Comparison of ENCODE assay signal across 26 cellular contexts in genomic region chr11:65865550-65866172, GRCh38. TPM values are rescaled to one million over a fixed set of nuclear protein-coding genes. Genes with fewer than 3 reads are reported as not detected.
DNase-seq lines count a peak whose midpoint lies in the region; ATAC-seq, FAIRE-seq and TF ChIP-seq lines count a peak whose summit lies in the region.
"Had no signal": no experiment of that assay in that cellular context is flagged by ENCODE, and none has a peak within 500 bp of the region (broad histone marks: within the 10 kb centered on the region; RNA-seq: fewer than 3 reads in every experiment).

No MANE protein-coding gene starts in this region.

- no peak for TF ChIP-seq POLR2A in K562 (conservative IDR thresholded peaks at IDR 0.05)

- no peak for TF ChIP-seq EP300 in K562 (IDR thresholded peaks at IDR 0.05; ENCODE audit: low read length)

- H3K27me3 ChIP-seq in right atrium auricular region (no peaks in the 10 kb centered on the region), K562 (ENCODE audit: control insufficient read depth in 2 of 2, insufficient read depth in 2 of 2, low read length in 2 of 2) (no peaks in the 10 kb centered on the region)
- H3K27me3 ChIP-seq: ascending aorta, cardiac muscle cell had no signal

- H4K20me1 ChIP-seq in K562 (replicated peaks; ENCODE audit: control insufficient read depth, insufficient read depth, low read length), result no peaks in the 10 kb centered on the region

- no peak overlapping the region for H3K4me2 ChIP-seq in K562 (ENCODE audit: insufficient read depth, low read length)

- DNase-seq in left cardiac atrium, result peak; percentile 20
- DNase-seq in right atrium auricular region (ENCODE audit: low spot score), result no peak
- no peak for DNase-seq in K562 (ENCODE audit: extremely low read depth in 1 of 4, low spot score in 3 of 4)
- no peak for DNase-seq in nephron progenitor cell
- DNase-seq in Calu3, result no peak
- no peak for DNase-seq in WTC11 (ENCODE audit: low spot score)
- DNase-seq: ACHN; activated CD4-positive, alpha-beta T cell treated with anti-CD3 and anti-CD28 coated beads for 4 hours; activated gamma-delta T cell; activated naive CD8-positive, alpha-beta T cell treated with anti-CD3 and anti-CD28 coated beads, Interleukin-2, amount 10 ng/mL, durations not matched to agents 7 days and 5 days; activated T-cell treated with anti-CD3 and anti-CD28 coated beads, Interleukin-2, amount 50 U/mL, for 1 hour; effector memory CD8-positive, alpha-beta T cell; HCEC 1CT; hypothalamus; mesendoderm; NCI-H146; NCI-H748 treated with DMSO at 0.1 percent for 48 hours; stimulated activated naive CD4-positive, alpha-beta T cell treated with Interleukin-2 at 50 U/mL for 16 hours had no signal

- BruUV-seq in K562 (replicated peaks; lab: Mats Ljungman, UMichigan) (no TSS peak), Calu3 (replicated peaks; lab: Mats Ljungman, UMichigan) (no TSS peak)

- H3K9me3 ChIP-seq in right atrium auricular region, result no peaks in the 10 kb centered on the region
- H3K9me3 ChIP-seq in K562 (replicated peaks; ENCODE audit: control insufficient read depth, insufficient read depth, low read depth, low read length), result no peaks in the 10 kb centered on the region
- H3K9me3 ChIP-seq: ascending aorta had no signal

- ATAC-seq in left cardiac atrium (no peak), K562 (no peak), WTC11 (no peak), HG03457 (IDR thresholded peaks at IDR 0.05; ENCODE audit: unreplicated experiment) (no peak)
- ATAC-seq: effector memory CD8-positive, alpha-beta T cell; Panc1 had no signal

- CTCF ChIA-PET in K562 (lab: Yijun Ruan, JAX; ENCODE audit: low intra/inter-chr PET ratio), result no interaction called here
- CTCF ChIA-PET in Calu3 (lab: Charles Lee), result no interaction called here
- CTCF ChIA-PET in WTC11 (lab: Charles Lee), result interaction anchor here (16.6 kb wide), 1 partner anchor 24 kb away, joined by 539 read pairs; the partner anchor contains the start of genes CCDC85B and FIBP

- no peak for TF ChIP-seq CTCF in right atrium auricular region (IDR thresholded peaks at IDR 0.05)
- TF ChIP-seq CTCF in K562 (IDR thresholded peaks at IDR 0.05 in 2 of 3, conservative IDR thresholded peaks at IDR 0.05 in 1 of 3; ENCODE audit: insufficient read depth in 2 of 3, low read depth in 1 of 3, low read length in 3 of 3), result no peak
- no peak for TF ChIP-seq CTCF in nephron progenitor cell (IDR thresholded peaks at IDR 0.05)
- TF ChIP-seq CTCF in Calu3 (IDR thresholded peaks at IDR 0.05; ENCODE audit: unreplicated experiment), result no peak
- no peak for TF ChIP-seq CTCF in WTC11 (IDR thresholded peaks at IDR 0.05)

- FAIRE-seq in K562 (lab: Jason Lieb, UNC), result no peak
- FAIRE-seq: GM12891 had no signal

- POLR2A ChIA-PET in K562 (lab: Yijun Ruan, JAX) (interaction anchor here (0.5 to 8.2 kb wide), 4 partner anchors 8 to 1138 kb away, joined by 3 to 147 read pairs (median 5); partner anchors contain the start of genes CCDC85B, CTSW and FIBP), WTC11 (lab: Charles Lee) (no interaction called here)

- no peak overlapping the region for H3K4me3 Mint-ChIP-seq in nephron progenitor cell
- no peak overlapping the region for H3K4me3 Mint-ChIP-seq in Calu3 (ENCODE audit: low read depth, unreplicated experiment)
- no peak overlapping the region for H3K4me3 Mint-ChIP-seq in WTC11
- H3K4me3 Mint-ChIP-seq: activated naive CD8-positive, alpha-beta T cell treated with anti-CD3 and anti-CD28 coated beads, Interleukin-2, amount 10 ng/mL, durations not matched to agents 7 days and 5 days; effector memory CD8-positive, alpha-beta T cell had no signal

- peaks cover 6% of the 10 kb centered on the region for H3K27me3 Mint-ChIP-seq in nephron progenitor cell (ENCODE audit: low read depth, poor library complexity)
- H3K27me3 Mint-ChIP-seq in Calu3 (ENCODE audit: unreplicated experiment), result peaks cover 15% of the 10 kb centered on the region
- peaks cover 26% of the 10 kb centered on the region for H3K27me3 Mint-ChIP-seq in WTC11 (ENCODE audit: low read depth)
- H3K27me3 Mint-ChIP-seq: activated naive CD8-positive, alpha-beta T cell treated with anti-CD3 and anti-CD28 coated beads, Interleukin-2, amount 10 ng/mL, durations not matched to agents 7 days and 5 days; effector memory CD8-positive, alpha-beta T cell had no signal

- H2AFZ ChIP-seq in K562 (ENCODE audit: low read depth, low read length), result no peak overlapping the region

- intact Hi-C loops in left cardiac atrium (cut with DNase I), result no loop called here
- intact Hi-C loops in K562 (cut with micrococcal nuclease), result no loop called here
- intact Hi-C loops in Calu3 (cut with micrococcal nuclease; ENCODE audit: unreplicated experiment), result no loop called here

- H3K4me1 ChIP-seq in right atrium auricular region (peaks cover 0 to 38% of the 10 kb centered on the region in 2 donors), K562 (replicated peaks in 1 of 2; ENCODE audit: control insufficient read depth in 2 of 2, insufficient read depth in 2 of 2, low read length in 2 of 2) (peaks cover 25 to 79% of the 10 kb centered on the region in 2 experiments)

- peaks cover 77% of the 10 kb centered on the region for H3K36me3 ChIP-seq in right atrium auricular region
- H3K36me3 ChIP-seq in K562 (ENCODE audit: control insufficient read depth, insufficient read depth, low read length), result peaks cover 72% of the 10 kb centered on the region; the same call in 2 of the 3 replicates

- 97% methylated on average over 7 of the region's 9 CpGs for WGBS in K562 (ENCODE audit: insufficient coverage, low coverage, missing lambda C conversion rate)

- no peaks in the 10 kb centered on the region for H3K9me1 ChIP-seq in K562 (ENCODE audit: control insufficient read depth, insufficient read depth, low read length)

- H3K36me3 Mint-ChIP-seq in nephron progenitor cell (ENCODE audit: low read depth), result peaks cover 13% of the 10 kb centered on the region
- peaks cover 62% of the 10 kb centered on the region for H3K36me3 Mint-ChIP-seq in Calu3 (ENCODE audit: insufficient read depth, unreplicated experiment)
- H3K36me3 Mint-ChIP-seq in WTC11, result peaks cover 20% of the 10 kb centered on the region

- peak overlapping the region in 1 of 2 experiments; percentile 29; a peak in 1 of 4 replicates for H3K9ac ChIP-seq in K562 (ENCODE audit: insufficient read depth in 1 of 2, low read depth in 2 of 2, low read length in 2 of 2)

- no peak overlapping the region for H3K4me3 ChIP-seq in right atrium auricular region
- H3K4me3 ChIP-seq in K562, result no peak overlapping the region
- H3K4me3 ChIP-seq: ascending aorta, cardiac muscle cell had no signal

- in situ Hi-C loops in K562 (cut with MboI), result no loop called here

- no peak overlapping the region for H3K27ac ChIP-seq in right atrium auricular region
- no peak overlapping the region for H3K27ac ChIP-seq in K562 (ENCODE audit: extremely low read depth, low read depth, low read length)
- H3K27ac ChIP-seq: ascending aorta had no signal

- peak overlapping the region; percentile 67 for H3K27ac Mint-ChIP-seq in nephron progenitor cell
- H3K27ac Mint-ChIP-seq in Calu3 (ENCODE audit: unreplicated experiment), result no peak overlapping the region
- H3K27ac Mint-ChIP-seq in WTC11, result no peak overlapping the region
- H3K27ac Mint-ChIP-seq: activated naive CD8-positive, alpha-beta T cell treated with anti-CD3 and anti-CD28 coated beads, Interleukin-2, amount 10 ng/mL, durations not matched to agents 7 days and 5 days; effector memory CD8-positive, alpha-beta T cell had no signal

- peaks cover 24% of the 10 kb centered on the region for H3K79me2 ChIP-seq in K562 (ENCODE audit: control insufficient read depth, insufficient read depth, low read length)

- peaks cover 40% of the 10 kb centered on the region for H3K4me1 Mint-ChIP-seq in nephron progenitor cell
- no peaks in the 10 kb centered on the region for H3K4me1 Mint-ChIP-seq in Calu3 (ENCODE audit: low read depth, unreplicated experiment)
- peaks cover 19% of the 10 kb centered on the region for H3K4me1 Mint-ChIP-seq in WTC11

- TF ChIP-seq RAD21 in K562 (CRISPR knock-in tag; conservative IDR thresholded peaks at IDR 0.05 in 1 of 2, IDR thresholded peaks at IDR 0.05 in 1 of 2), result no peak

- no peaks in the 10 kb centered on the region for H3K9me3 Mint-ChIP-seq in nephron progenitor cell
- H3K9me3 Mint-ChIP-seq in Calu3 (ENCODE audit: low read depth, unreplicated experiment), result no peaks in the 10 kb centered on the region
- H3K9me3 Mint-ChIP-seq in WTC11, result no peaks in the 10 kb centered on the region
- H3K9me3 Mint-ChIP-seq: activated naive CD8-positive, alpha-beta T cell treated with anti-CD3 and anti-CD28 coated beads, Interleukin-2, amount 10 ng/mL, durations not matched to agents 7 days and 5 days; effector memory CD8-positive, alpha-beta T cell had no signal

RNA-seq across cellular contexts. Expression of gene MUS81, which starts 5.4 kb away (rescaled TPM):
- total RNA-seq in left cardiac atrium, result 10 to 100 TPM; 36.1 to 37.6 TPM
- 10 to 100 TPM; 23.4 to 26.3 TPM for total RNA-seq in right atrium auricular region
- total RNA-seq in K562 (2011; cell fraction: chromatin; rRNA removed; ENCODE audit: low replicate concordance), result 139 and 354 TPM in 2 replicates
- 277 and 282 TPM in 2 replicates for total RNA-seq in K562 (2011; cell fraction: nucleolus; rRNA removed)
- 171 and 194 TPM in 2 replicates for total RNA-seq in K562 (2011; cell fraction: nucleoplasm; rRNA removed)
- 79.4 and 95.8 TPM in 2 replicates for total RNA-seq in K562 (2014; rRNA removed)
- total RNA-seq in K562 (2014; rRNA removed; fragmentation: Illumina TruSeq; extraction: Trizol), result 23.0 and 33.5 TPM in 2 replicates
- 53.5 and 55.8 TPM in 2 replicates for total RNA-seq in K562 (2015; rRNA removed; fragmentation: Illumina TruSeq; extraction: Trizol)
- 81.5 and 91.8 TPM in 2 replicates for total RNA-seq in K562 (2021)
- 51.8 and 69.9 TPM in 2 replicates for polyA plus RNA-seq in K562 (2011; rRNA removed)
- 33.2 and 41.5 TPM in 2 replicates for polyA plus RNA-seq in K562 (2011; cell fraction: cytosol; rRNA removed)
- 678 and 750 TPM in 2 replicates for polyA plus RNA-seq in K562 (2011; cell fraction: nucleus; rRNA removed)
- 97.9 and 190 TPM in 2 replicates for polyA plus RNA-seq in K562 (2012)
- 53.7 and 62.8 TPM in 2 replicates for polyA plus RNA-seq in K562 (2014; fragmentation: Illumina TruSeq; extraction: Trizol)
- 10 to 100 TPM; 13.4 to 16.1 TPM for polyA plus RNA-seq in K562 (2014; fragmentation: Nextera tagmentation; extraction: Ambion mirVana)
- 103 and 118 TPM in 2 replicates for polyA plus RNA-seq in K562 (2014; rRNA removed)
- polyA minus RNA-seq in K562 (2011; rRNA and poly(A)+ RNA removed), result 11.8 and 17.2 TPM in 2 replicates
- 19.5 and 23.5 TPM in 2 replicates for polyA minus RNA-seq in K562 (2011; cell fraction: cytosol; rRNA and poly(A)+ RNA removed)
- polyA minus RNA-seq in K562 (2011; cell fraction: nucleus; rRNA and poly(A)+ RNA removed), result 123 and 135 TPM in 2 replicates
- total RNA-seq in Calu3 (2022), result 50.8 and 67.6 TPM in 2 replicates
- 44.9 to 45.9 TPM (median 45.1 TPM) in 3 replicates for total RNA-seq in WTC11 (2021)

RNA-seq across cellular contexts. Expression of gene EFEMP2, which starts 6.9 kb away (rescaled TPM):
- total RNA-seq in left cardiac atrium (100 to 1,000 TPM in 1 of 2 donors, 10 to 100 TPM in 1; 98.0 to 103 TPM), right atrium auricular region (100 to 1,000 TPM; 117 to 156 TPM), K562 (2014; rRNA removed) (0.64 and 0.86 TPM in 2 replicates), K562 (2014; rRNA removed; fragmentation: Illumina TruSeq; extraction: Trizol) (0.07 and 0.32 TPM in 2 replicates), K562 (2015; rRNA removed; fragmentation: Illumina TruSeq; extraction: Trizol) (0.57 and 0.58 TPM in 2 replicates), K562 (2021) (1.6 and 2.6 TPM in 2 replicates), Calu3 (2022) (3.4 and 3.8 TPM in 2 replicates), WTC11 (2021) (14.2 to 17.9 TPM (median 17.8 TPM) in 3 replicates)
- total RNA-seq in K562 (2011; cell fraction: chromatin; rRNA removed; ENCODE audit: low replicate concordance), result 12.1 and 30.7 TPM in 2 replicates
- 15.1 and 19.3 TPM in 2 replicates for total RNA-seq in K562 (2011; cell fraction: nucleolus; rRNA removed)
- total RNA-seq in K562 (2011; cell fraction: nucleoplasm; rRNA removed), result 11.3 and 15.8 TPM in 2 replicates
- polyA plus RNA-seq in K562 (2011; rRNA removed) (2.0 and 3.9 TPM in 2 replicates), K562 (2014; fragmentation: Illumina TruSeq; extraction: Trizol) (0.74 and 1.1 TPM in 2 replicates), K562 (2014; fragmentation: Nextera tagmentation; extraction: Ambion mirVana) (under 1 TPM in 1 of 2 experiments, not detected in 1; 0.13 TPM), K562 (2014; rRNA removed) (2.9 TPM in 2 replicates)
- 3.3 and 4.7 TPM in 2 replicates for polyA plus RNA-seq in K562 (2011; cell fraction: cytosol; rRNA removed)
- 41.3 and 54.9 TPM in 2 replicates for polyA plus RNA-seq in K562 (2011; cell fraction: nucleus; rRNA removed)
- polyA plus RNA-seq in K562 (2012), result 1.3 and 4.2 TPM in 2 replicates
- 0.53 and 1.2 TPM in 2 replicates for polyA minus RNA-seq in K562 (2011; rRNA and poly(A)+ RNA removed)
- 1.3 TPM in 1 of 2 replicates, not detected in the other for polyA minus RNA-seq in K562 (2011; cell fraction: cytosol; rRNA and poly(A)+ RNA removed)
- 7.5 and 7.8 TPM in 2 replicates for polyA minus RNA-seq in K562 (2011; cell fraction: nucleus; rRNA and poly(A)+ RNA removed)

RNA-seq across cellular contexts. Expression of gene CFL1, which starts 7.7 kb away (rescaled TPM):
- total RNA-seq in left cardiac atrium, result 100 to 1,000 TPM; 439 to 554 TPM
- 100 to 1,000 TPM; 365 to 493 TPM for total RNA-seq in right atrium auricular region
- 145 and 300 TPM in 2 replicates for total RNA-seq in K562 (2011; cell fraction: chromatin; rRNA removed; ENCODE audit: low replicate concordance)
- 227 and 257 TPM in 2 replicates for total RNA-seq in K562 (2011; cell fraction: nucleolus; rRNA removed)
- total RNA-seq in K562 (2011; cell fraction: nucleoplasm; rRNA removed), result 176 and 204 TPM in 2 replicates
- total RNA-seq in K562 (2014; rRNA removed), result 1,045 and 1,321 TPM in 2 replicates
- 570 and 664 TPM in 2 replicates for total RNA-seq in K562 (2014; rRNA removed; fragmentation: Illumina TruSeq; extraction: Trizol)
- total RNA-seq in K562 (2015; rRNA removed; fragmentation: Illumina TruSeq; extraction: Trizol), result 851 and 860 TPM in 2 replicates
- total RNA-seq in K562 (2021), result 891 and 919 TPM in 2 replicates
- 632 and 770 TPM in 2 replicates for polyA plus RNA-seq in K562 (2011; rRNA removed)
- 894 and 1,220 TPM in 2 replicates for polyA plus RNA-seq in K562 (2011; cell fraction: cytosol; rRNA removed)
- polyA plus RNA-seq in K562 (2011; cell fraction: nucleus; rRNA removed), result 307 TPM in 2 replicates
- 903 and 977 TPM in 2 replicates for polyA plus RNA-seq in K562 (2012)
- 1,101 and 1,325 TPM in 2 replicates for polyA plus RNA-seq in K562 (2014; fragmentation: Illumina TruSeq; extraction: Trizol)
- 100 to 1,000 TPM; 105 to 222 TPM for polyA plus RNA-seq in K562 (2014; fragmentation: Nextera tagmentation; extraction: Ambion mirVana)
- 859 and 956 TPM in 2 replicates for polyA plus RNA-seq in K562 (2014; rRNA removed)
- polyA minus RNA-seq in K562 (2011; rRNA and poly(A)+ RNA removed), result 971 and 1,022 TPM in 2 replicates
- polyA minus RNA-seq in K562 (2011; cell fraction: cytosol; rRNA and poly(A)+ RNA removed), result 560 and 642 TPM in 2 replicates
- polyA minus RNA-seq in K562 (2011; cell fraction: nucleus; rRNA and poly(A)+ RNA removed), result 107 and 193 TPM in 2 replicates
- 955 and 963 TPM in 2 replicates for total RNA-seq in Calu3 (2022)
- total RNA-seq in WTC11 (2021), result 1,014 to 1,073 TPM (median 1,031 TPM) in 3 replicates

RNA-seq across cellular contexts. Expression of gene CTSW, which starts 14.0 kb away (rescaled TPM):
- total RNA-seq in left cardiac atrium (1 to 10 TPM in 1 of 2 donors, under 1 TPM in 1; 0.99 to 2.7 TPM), right atrium auricular region (1 to 10 TPM in 1 of 2 donors, under 1 TPM in 1; 0.39 to 1.1 TPM), K562 (2014; rRNA removed) (not detected in 2 replicates), K562 (2014; rRNA removed; fragmentation: Illumina TruSeq; extraction: Trizol) (not detected in 2 replicates), K562 (2015; rRNA removed; fragmentation: Illumina TruSeq; extraction: Trizol) (not detected in 2 replicates), K562 (2021) (not detected in 2 replicates), Calu3 (2022) (not detected in 2 replicates), WTC11 (2021) (0.18 TPM in 1 of 3 replicates, not detected in the others)
- total RNA-seq in K562 (2011; cell fraction: chromatin; rRNA removed; ENCODE audit: low replicate concordance), result not detected in 2 replicates
- not detected in 2 replicates for total RNA-seq in K562 (2011; cell fraction: nucleolus; rRNA removed)
- not detected in 2 replicates for total RNA-seq in K562 (2011; cell fraction: nucleoplasm; rRNA removed)
- polyA plus RNA-seq in K562 (2011; rRNA removed) (0.05 TPM in 1 of 2 replicates, not detected in the other), K562 (2014; fragmentation: Illumina TruSeq; extraction: Trizol) (not detected in 2 replicates), K562 (2014; fragmentation: Nextera tagmentation; extraction: Ambion mirVana) (under 1 TPM in 1 of 2 experiments, not detected in 1; 0.04 TPM), K562 (2014; rRNA removed) (not detected in 2 replicates)
- polyA plus RNA-seq in K562 (2011; cell fraction: cytosol; rRNA removed), result 0.07 TPM in 1 of 2 replicates, not detected in the other
- polyA plus RNA-seq in K562 (2011; cell fraction: nucleus; rRNA removed), result 0.11 and 0.13 TPM in 2 replicates
- polyA plus RNA-seq in K562 (2012), result 0.11 and 0.16 TPM in 2 replicates
- not detected in 2 replicates for polyA minus RNA-seq in K562 (2011; rRNA and poly(A)+ RNA removed)
- not detected in 2 replicates for polyA minus RNA-seq in K562 (2011; cell fraction: cytosol; rRNA and poly(A)+ RNA removed)
- not detected in 2 replicates for polyA minus RNA-seq in K562 (2011; cell fraction: nucleus; rRNA and poly(A)+ RNA removed)
- total RNA-seq: ascending aorta, cardiac muscle cell, myocyte, osteocyte, temporal lobe had no signal

RNA-seq across cellular contexts. Expression of gene FIBP, which starts 22.6 kb away (rescaled TPM):
- total RNA-seq in left cardiac atrium, result 10 to 100 TPM; 37.8 to 44.3 TPM
- total RNA-seq in right atrium auricular region, result 10 to 100 TPM; 50.9 to 82.8 TPM
- total RNA-seq in K562 (2011; cell fraction: chromatin; rRNA removed; ENCODE audit: low replicate concordance), result 53.7 and 168 TPM in 2 replicates
- 118 and 119 TPM in 2 replicates for total RNA-seq in K562 (2011; cell fraction: nucleolus; rRNA removed)
- 83.9 and 91.0 TPM in 2 replicates for total RNA-seq in K562 (2011; cell fraction: nucleoplasm; rRNA removed)
- 77.2 and 98.5 TPM in 2 replicates for total RNA-seq in K562 (2014; rRNA removed)
- 36.8 and 44.6 TPM in 2 replicates for total RNA-seq in K562 (2014; rRNA removed; fragmentation: Illumina TruSeq; extraction: Trizol)
- 45.8 and 46.8 TPM in 2 replicates for total RNA-seq in K562 (2015; rRNA removed; fragmentation: Illumina TruSeq; extraction: Trizol)
- total RNA-seq in K562 (2021), result 51.1 and 54.0 TPM in 2 replicates
- polyA plus RNA-seq in K562 (2011; rRNA removed), result 58.8 and 69.4 TPM in 2 replicates
- polyA plus RNA-seq in K562 (2011; cell fraction: cytosol; rRNA removed), result 81.2 and 144 TPM in 2 replicates
- polyA plus RNA-seq in K562 (2011; cell fraction: nucleus; rRNA removed), result 131 and 187 TPM in 2 replicates
- polyA plus RNA-seq in K562 (2012), result 65.8 and 94.8 TPM in 2 replicates
- 48.6 and 62.8 TPM in 2 replicates for polyA plus RNA-seq in K562 (2014; fragmentation: Illumina TruSeq; extraction: Trizol)
- polyA plus RNA-seq in K562 (2014; fragmentation: Nextera tagmentation; extraction: Ambion mirVana), result 10 to 100 TPM; 41.2 to 46.2 TPM
- polyA plus RNA-seq in K562 (2014; rRNA removed), result 79.2 and 82.8 TPM in 2 replicates
- 43.2 and 46.4 TPM in 2 replicates for polyA minus RNA-seq in K562 (2011; rRNA and poly(A)+ RNA removed)
- 59.7 and 70.4 TPM in 2 replicates for polyA minus RNA-seq in K562 (2011; cell fraction: cytosol; rRNA and poly(A)+ RNA removed)
- polyA minus RNA-seq in K562 (2011; cell fraction: nucleus; rRNA and poly(A)+ RNA removed), result 47.0 and 54.9 TPM in 2 replicates
- total RNA-seq in Calu3 (2022), result 75.8 and 79.2 TPM in 2 replicates
- 91.6 to 93.1 TPM (median 92.2 TPM) in 3 replicates for total RNA-seq in WTC11 (2021)
